Comparison of ENCODE assay signal across 1 cellular context in the genomic region with DNA sequence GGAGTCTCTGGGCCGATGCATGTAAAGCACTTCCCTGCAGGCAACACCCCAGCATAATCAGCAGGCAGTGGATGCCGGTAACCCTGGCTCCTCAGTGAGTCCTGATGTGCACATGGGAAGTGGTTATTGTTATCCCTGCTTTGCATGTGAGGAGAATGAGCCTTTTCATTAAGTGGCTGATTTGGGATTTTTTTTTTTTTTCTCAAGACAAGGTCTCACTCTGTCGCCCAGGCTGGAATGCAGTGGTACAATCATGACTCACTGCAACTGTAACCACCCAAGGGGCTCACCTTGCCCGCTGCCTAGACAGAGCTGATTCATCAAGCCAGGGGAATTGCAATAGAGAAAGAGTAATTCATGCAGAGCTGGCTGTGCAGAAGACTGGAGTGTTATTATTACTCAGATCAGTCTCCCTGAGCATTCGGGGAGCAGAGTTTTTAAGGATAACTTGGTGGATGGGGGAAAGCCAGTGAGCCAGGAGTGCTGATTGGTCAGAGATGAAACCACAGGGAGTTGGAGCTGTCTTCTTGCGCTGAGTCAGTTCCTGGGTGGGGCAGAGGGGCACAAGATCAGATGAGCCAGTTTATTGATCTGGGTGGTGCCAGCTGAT.
TF ChIP-seq lines count a peak whose summit lies in the region.

No MANE protein-coding gene starts in this region.

TF ChIP-seq in SK-N-SH, 30 proteins besides CTCF, POLR2A, EP300 and RAD21 (continued from another document):
- TF ChIP-seq, protein P1, sequence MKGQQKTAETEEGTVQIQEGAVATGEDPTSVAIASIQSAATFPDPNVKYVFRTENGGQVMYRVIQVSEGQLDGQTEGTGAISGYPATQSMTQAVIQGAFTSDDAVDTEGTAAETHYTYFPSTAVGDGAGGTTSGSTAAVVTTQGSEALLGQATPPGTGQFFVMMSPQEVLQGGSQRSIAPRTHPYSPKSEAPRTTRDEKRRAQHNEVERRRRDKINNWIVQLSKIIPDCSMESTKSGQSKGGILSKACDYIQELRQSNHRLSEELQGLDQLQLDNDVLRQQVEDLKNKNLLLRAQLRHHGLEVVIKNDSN (IDR thresholded peaks at IDR 0.05; ENCODE audit: borderline replicate concordance, low read depth): no peak
- peak; percentile 62 for TF ChIP-seq NFIC (IDR thresholded peaks at IDR 0.05; ENCODE audit: borderline replicate concordance)
- TF ChIP-seq, protein P2, sequence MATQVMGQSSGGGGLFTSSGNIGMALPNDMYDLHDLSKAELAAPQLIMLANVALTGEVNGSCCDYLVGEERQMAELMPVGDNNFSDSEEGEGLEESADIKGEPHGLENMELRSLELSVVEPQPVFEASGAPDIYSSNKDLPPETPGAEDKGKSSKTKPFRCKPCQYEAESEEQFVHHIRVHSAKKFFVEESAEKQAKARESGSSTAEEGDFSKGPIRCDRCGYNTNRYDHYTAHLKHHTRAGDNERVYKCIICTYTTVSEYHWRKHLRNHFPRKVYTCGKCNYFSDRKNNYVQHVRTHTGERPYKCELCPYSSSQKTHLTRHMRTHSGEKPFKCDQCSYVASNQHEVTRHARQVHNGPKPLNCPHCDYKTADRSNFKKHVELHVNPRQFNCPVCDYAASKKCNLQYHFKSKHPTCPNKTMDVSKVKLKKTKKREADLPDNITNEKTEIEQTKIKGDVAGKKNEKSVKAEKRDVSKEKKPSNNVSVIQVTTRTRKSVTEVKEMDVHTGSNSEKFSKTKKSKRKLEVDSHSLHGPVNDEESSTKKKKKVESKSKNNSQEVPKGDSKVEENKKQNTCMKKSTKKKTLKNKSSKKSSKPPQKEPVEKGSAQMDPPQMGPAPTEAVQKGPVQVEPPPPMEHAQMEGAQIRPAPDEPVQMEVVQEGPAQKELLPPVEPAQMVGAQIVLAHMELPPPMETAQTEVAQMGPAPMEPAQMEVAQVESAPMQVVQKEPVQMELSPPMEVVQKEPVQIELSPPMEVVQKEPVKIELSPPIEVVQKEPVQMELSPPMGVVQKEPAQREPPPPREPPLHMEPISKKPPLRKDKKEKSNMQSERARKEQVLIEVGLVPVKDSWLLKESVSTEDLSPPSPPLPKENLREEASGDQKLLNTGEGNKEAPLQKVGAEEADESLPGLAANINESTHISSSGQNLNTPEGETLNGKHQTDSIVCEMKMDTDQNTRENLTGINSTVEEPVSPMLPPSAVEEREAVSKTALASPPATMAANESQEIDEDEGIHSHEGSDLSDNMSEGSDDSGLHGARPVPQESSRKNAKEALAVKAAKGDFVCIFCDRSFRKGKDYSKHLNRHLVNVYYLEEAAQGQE (IDR thresholded peaks at IDR 0.05; ENCODE audit: low read depth, low read length): no peak
TF ChIP-seq in SK-N-SH: peak in this region for 10.
